In genomic region chr12:6492838-6493579, GRCh38 we compare ENCODE assay signal across 1 cellular context.
TF ChIP-seq lines count a peak whose summit lies in the region.

Gene MRPL51 (minus strand): TSS chr12:6493262. CDS start chr12:6493136, 126 bp downstream.

TF ChIP-seq in K562, 482 proteins besides CTCF, POLR2A, EP300 and RAD21 (continued from another document and continues in another):
- TF ChIP-seq, protein P1, sequence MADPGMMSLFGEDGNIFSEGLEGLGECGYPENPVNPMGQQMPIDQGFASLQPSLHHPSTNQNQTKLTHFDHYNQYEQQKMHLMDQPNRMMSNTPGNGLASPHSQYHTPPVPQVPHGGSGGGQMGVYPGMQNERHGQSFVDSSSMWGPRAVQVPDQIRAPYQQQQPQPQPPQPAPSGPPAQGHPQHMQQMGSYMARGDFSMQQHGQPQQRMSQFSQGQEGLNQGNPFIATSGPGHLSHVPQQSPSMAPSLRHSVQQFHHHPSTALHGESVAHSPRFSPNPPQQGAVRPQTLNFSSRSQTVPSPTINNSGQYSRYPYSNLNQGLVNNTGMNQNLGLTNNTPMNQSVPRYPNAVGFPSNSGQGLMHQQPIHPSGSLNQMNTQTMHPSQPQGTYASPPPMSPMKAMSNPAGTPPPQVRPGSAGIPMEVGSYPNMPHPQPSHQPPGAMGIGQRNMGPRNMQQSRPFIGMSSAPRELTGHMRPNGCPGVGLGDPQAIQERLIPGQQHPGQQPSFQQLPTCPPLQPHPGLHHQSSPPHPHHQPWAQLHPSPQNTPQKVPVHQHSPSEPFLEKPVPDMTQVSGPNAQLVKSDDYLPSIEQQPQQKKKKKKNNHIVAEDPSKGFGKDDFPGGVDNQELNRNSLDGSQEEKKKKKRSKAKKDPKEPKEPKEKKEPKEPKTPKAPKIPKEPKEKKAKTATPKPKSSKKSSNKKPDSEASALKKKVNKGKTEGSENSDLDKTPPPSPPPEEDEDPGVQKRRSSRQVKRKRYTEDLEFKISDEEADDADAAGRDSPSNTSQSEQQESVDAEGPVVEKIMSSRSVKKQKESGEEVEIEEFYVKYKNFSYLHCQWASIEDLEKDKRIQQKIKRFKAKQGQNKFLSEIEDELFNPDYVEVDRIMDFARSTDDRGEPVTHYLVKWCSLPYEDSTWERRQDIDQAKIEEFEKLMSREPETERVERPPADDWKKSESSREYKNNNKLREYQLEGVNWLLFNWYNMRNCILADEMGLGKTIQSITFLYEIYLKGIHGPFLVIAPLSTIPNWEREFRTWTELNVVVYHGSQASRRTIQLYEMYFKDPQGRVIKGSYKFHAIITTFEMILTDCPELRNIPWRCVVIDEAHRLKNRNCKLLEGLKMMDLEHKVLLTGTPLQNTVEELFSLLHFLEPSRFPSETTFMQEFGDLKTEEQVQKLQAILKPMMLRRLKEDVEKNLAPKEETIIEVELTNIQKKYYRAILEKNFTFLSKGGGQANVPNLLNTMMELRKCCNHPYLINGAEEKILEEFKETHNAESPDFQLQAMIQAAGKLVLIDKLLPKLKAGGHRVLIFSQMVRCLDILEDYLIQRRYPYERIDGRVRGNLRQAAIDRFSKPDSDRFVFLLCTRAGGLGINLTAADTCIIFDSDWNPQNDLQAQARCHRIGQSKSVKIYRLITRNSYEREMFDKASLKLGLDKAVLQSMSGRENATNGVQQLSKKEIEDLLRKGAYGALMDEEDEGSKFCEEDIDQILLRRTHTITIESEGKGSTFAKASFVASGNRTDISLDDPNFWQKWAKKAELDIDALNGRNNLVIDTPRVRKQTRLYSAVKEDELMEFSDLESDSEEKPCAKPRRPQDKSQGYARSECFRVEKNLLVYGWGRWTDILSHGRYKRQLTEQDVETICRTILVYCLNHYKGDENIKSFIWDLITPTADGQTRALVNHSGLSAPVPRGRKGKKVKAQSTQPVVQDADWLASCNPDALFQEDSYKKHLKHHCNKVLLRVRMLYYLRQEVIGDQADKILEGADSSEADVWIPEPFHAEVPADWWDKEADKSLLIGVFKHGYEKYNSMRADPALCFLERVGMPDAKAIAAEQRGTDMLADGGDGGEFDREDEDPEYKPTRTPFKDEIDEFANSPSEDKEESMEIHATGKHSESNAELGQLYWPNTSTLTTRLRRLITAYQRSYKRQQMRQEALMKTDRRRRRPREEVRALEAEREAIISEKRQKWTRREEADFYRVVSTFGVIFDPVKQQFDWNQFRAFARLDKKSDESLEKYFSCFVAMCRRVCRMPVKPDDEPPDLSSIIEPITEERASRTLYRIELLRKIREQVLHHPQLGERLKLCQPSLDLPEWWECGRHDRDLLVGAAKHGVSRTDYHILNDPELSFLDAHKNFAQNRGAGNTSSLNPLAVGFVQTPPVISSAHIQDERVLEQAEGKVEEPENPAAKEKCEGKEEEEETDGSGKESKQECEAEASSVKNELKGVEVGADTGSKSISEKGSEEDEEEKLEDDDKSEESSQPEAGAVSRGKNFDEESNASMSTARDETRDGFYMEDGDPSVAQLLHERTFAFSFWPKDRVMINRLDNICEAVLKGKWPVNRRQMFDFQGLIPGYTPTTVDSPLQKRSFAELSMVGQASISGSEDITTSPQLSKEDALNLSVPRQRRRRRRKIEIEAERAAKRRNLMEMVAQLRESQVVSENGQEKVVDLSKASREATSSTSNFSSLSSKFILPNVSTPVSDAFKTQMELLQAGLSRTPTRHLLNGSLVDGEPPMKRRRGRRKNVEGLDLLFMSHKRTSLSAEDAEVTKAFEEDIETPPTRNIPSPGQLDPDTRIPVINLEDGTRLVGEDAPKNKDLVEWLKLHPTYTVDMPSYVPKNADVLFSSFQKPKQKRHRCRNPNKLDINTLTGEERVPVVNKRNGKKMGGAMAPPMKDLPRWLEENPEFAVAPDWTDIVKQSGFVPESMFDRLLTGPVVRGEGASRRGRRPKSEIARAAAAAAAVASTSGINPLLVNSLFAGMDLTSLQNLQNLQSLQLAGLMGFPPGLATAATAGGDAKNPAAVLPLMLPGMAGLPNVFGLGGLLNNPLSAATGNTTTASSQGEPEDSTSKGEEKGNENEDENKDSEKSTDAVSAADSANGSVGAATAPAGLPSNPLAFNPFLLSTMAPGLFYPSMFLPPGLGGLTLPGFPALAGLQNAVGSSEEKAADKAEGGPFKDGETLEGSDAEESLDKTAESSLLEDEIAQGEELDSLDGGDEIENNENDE (IDR thresholded peaks at IDR 0.05; ENCODE audit: low read depth, low read length): no peak
- TF ChIP-seq ZBTB2 (IDR thresholded peaks at IDR 0.05): no peak
- TF ChIP-seq, protein P2, sequence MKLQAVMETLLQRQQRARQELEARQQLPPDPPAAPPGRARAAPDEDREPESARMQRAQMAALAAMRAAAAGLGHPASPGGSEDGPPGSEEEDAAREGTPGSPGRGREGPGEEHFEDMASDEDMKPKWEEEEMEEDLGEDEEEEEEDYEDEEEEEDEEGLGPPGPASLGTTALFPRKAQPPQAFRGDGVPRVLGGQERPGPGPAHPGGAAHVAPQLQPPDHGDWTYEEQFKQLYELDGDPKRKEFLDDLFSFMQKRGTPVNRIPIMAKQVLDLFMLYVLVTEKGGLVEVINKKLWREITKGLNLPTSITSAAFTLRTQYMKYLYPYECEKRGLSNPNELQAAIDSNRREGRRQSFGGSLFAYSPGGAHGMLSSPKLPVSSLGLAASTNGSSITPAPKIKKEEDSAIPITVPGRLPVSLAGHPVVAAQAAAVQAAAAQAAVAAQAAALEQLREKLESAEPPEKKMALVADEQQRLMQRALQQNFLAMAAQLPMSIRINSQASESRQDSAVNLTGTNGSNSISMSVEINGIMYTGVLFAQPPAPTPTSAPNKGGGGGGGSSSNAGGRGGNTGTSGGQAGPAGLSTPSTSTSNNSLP (IDR thresholded peaks at IDR 0.05; ENCODE audit: borderline replicate concordance, low read depth, low read length): no peak
- TF ChIP-seq, protein P3, sequence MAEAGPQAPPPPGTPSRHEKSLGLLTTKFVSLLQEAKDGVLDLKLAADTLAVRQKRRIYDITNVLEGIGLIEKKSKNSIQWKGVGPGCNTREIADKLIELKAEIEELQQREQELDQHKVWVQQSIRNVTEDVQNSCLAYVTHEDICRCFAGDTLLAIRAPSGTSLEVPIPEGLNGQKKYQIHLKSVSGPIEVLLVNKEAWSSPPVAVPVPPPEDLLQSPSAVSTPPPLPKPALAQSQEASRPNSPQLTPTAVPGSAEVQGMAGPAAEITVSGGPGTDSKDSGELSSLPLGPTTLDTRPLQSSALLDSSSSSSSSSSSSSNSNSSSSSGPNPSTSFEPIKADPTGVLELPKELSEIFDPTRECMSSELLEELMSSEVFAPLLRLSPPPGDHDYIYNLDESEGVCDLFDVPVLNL (CRISPR knock-in tag; IDR thresholded peaks at IDR 0.05; ENCODE audit: low read depth): no peak
- TF ChIP-seq MEF2A (IDR thresholded peaks at IDR 0.05; ENCODE audit: control insufficient read depth, low read depth, low read length): no peak
- peak; percentile 98 for TF ChIP-seq GABPA (tag; conservative IDR thresholded peaks at IDR 0.05; ENCODE audit: low read depth)
- TF ChIP-seq PHF20 (IDR thresholded peaks at IDR 0.05; ENCODE audit: partially characterized antibody): peak; percentile 85
- no peak for TF ChIP-seq TCFL5 (CRISPR knock-in tag; conservative IDR thresholded peaks at IDR 0.05)
- TF ChIP-seq, protein P4, sequence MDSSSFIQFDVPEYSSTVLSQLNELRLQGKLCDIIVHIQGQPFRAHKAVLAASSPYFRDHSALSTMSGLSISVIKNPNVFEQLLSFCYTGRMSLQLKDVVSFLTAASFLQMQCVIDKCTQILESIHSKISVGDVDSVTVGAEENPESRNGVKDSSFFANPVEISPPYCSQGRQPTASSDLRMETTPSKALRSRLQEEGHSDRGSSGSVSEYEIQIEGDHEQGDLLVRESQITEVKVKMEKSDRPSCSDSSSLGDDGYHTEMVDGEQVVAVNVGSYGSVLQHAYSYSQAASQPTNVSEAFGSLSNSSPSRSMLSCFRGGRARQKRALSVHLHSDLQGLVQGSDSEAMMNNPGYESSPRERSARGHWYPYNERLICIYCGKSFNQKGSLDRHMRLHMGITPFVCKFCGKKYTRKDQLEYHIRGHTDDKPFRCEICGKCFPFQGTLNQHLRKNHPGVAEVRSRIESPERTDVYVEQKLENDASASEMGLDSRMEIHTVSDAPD (CRISPR knock-in tag; IDR thresholded peaks at IDR 0.05): no peak
- TF ChIP-seq MBD1 (CRISPR knock-in tag; IDR thresholded peaks at IDR 0.05): no peak
- no peak for TF ChIP-seq ZNF431 (CRISPR knock-in tag; IDR thresholded peaks at IDR 0.05)
- TF ChIP-seq ILF3 (IDR thresholded peaks at IDR 0.05; ENCODE audit: borderline replicate concordance): no peak
- no peak for TF ChIP-seq ZNF324 (CRISPR knock-in tag; IDR thresholded peaks at IDR 0.05)
- no peak for TF ChIP-seq BRCA1 (IDR thresholded peaks at IDR 0.05)
- no peak for TF ChIP-seq BRCA1 (CRISPR knock-in tag; IDR thresholded peaks at IDR 0.05)
- no peak for TF ChIP-seq POU5F1 (IDR thresholded peaks at IDR 0.05; ENCODE audit: borderline replicate concordance, low read depth, low read length, partially characterized antibody)
- no peak for TF ChIP-seq HDAC8 (tag; IDR thresholded peaks at IDR 0.05)
- TF ChIP-seq RFX5 (IDR thresholded peaks at IDR 0.05; ENCODE audit: low read depth, low read length): no peak
- peak; percentile 29; the same call in 1 of the 2 replicates for TF ChIP-seq PML (IDR thresholded peaks at IDR 0.05; ENCODE audit: low read length)
- TF ChIP-seq ELF1 (tag; IDR thresholded peaks at IDR 0.05): peak; percentile 78
- TF ChIP-seq ZNF253 (CRISPR knock-in tag; conservative IDR thresholded peaks at IDR 0.05): no peak
- no peak for TF ChIP-seq MAFG (tag; conservative IDR thresholded peaks at IDR 0.05)
- TF ChIP-seq DNMT1 (IDR thresholded peaks at IDR 0.05): no peak
- TF ChIP-seq ZNF282 (CRISPR knock-in tag; IDR thresholded peaks at IDR 0.05): no peak
- TF ChIP-seq TRIM25 (IDR thresholded peaks at IDR 0.05; ENCODE audit: borderline replicate concordance): no peak
- no peak for TF ChIP-seq ZNF75A (CRISPR knock-in tag; IDR thresholded peaks at IDR 0.05)
- TF ChIP-seq SIRT6 (IDR thresholded peaks at IDR 0.05; ENCODE audit: low read depth, low read length): no peak
- TF ChIP-seq, protein P5, sequence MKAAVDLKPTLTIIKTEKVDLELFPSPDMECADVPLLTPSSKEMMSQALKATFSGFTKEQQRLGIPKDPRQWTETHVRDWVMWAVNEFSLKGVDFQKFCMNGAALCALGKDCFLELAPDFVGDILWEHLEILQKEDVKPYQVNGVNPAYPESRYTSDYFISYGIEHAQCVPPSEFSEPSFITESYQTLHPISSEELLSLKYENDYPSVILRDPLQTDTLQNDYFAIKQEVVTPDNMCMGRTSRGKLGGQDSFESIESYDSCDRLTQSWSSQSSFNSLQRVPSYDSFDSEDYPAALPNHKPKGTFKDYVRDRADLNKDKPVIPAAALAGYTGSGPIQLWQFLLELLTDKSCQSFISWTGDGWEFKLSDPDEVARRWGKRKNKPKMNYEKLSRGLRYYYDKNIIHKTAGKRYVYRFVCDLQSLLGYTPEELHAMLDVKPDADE (conservative IDR thresholded peaks at IDR 0.05; ENCODE audit: control insufficient read depth, low read depth, low read length): 0 out of 2 replicates have a peak, but pooled peaks have one; percentile 23
- no peak for TF ChIP-seq STAG1 (CRISPR knock-in tag; IDR thresholded peaks at IDR 0.05; ENCODE audit: borderline replicate concordance)
- no peak for TF ChIP-seq ZNF354B (CRISPR knock-in tag; IDR thresholded peaks at IDR 0.05)
- TF ChIP-seq ETV1 (tag; conservative IDR thresholded peaks at IDR 0.05; ENCODE audit: low read depth): peak; percentile 87
- no peak for TF ChIP-seq PHTF2 (CRISPR knock-in tag; IDR thresholded peaks at IDR 0.05)
- no peak for TF ChIP-seq PTBP1 (IDR thresholded peaks at IDR 0.05; ENCODE audit: low read depth, low read length)
- no peak for TF ChIP-seq PCBP1 (IDR thresholded peaks at IDR 0.05; ENCODE audit: low read depth, low read length, poor library complexity, severe bottlenecking)
- no peak for TF ChIP-seq CCNT2 (IDR thresholded peaks at IDR 0.05; ENCODE audit: borderline replicate concordance, extremely low read depth, insufficient read length, low read depth, low read length)
- TF ChIP-seq GATA2 (CRISPR knock-in tag; IDR thresholded peaks at IDR 0.05): no peak
- TF ChIP-seq NFRKB (IDR thresholded peaks at IDR 0.05; ENCODE audit: low read depth): peak; percentile 52
- no peak for TF ChIP-seq ZNF79 (CRISPR knock-in tag; IDR thresholded peaks at IDR 0.05; ENCODE audit: low read depth)
- no peak for TF ChIP-seq ZNF699 (CRISPR knock-in tag; IDR thresholded peaks at IDR 0.05; ENCODE audit: insufficient replicate concordance)
- TF ChIP-seq NR3C1 (CRISPR knock-in tag; IDR thresholded peaks at IDR 0.05): no peak
- no peak for TF ChIP-seq MIER1 (IDR thresholded peaks at IDR 0.05; ENCODE audit: low read depth)
